In genomic region chr11:8297781-8298440, GRCh38 we compare ENCODE assay signal across 25 cellular contexts. TPM values are rescaled to one million over a fixed set of nuclear protein-coding genes. Genes with fewer than 3 reads are reported as not detected.
"Had no signal": no experiment of that assay in that cellular context is flagged by ENCODE, and none has a peak within 500 bp of the region (broad histone marks: within the 10 kb centered on the region; RNA-seq: fewer than 3 reads in every experiment).

No MANE protein-coding gene starts in this region.

- H3K27me3 ChIP-seq: cardiac muscle cell, pancreas, tibial nerve had no signal

- DNase-seq: activated CD4-positive, alpha-beta T cell treated with anti-CD3 and anti-CD28 coated beads for 36 hours; activated CD4-positive, CD25-positive, alpha-beta regulatory T cell; activated CD8-positive, alpha-beta T cell treated with anti-CD3 and anti-CD28 coated beads, Interleukin-2, amount 10 ng/mL, durations not matched to agents 7 days and 5 days; activated gamma-delta T cell; activated naive CD4-positive, alpha-beta T cell treated with anti-CD3 and anti-CD28 coated beads, Interleukin-2, amount 10 ng/mL, durations not matched to agents 7 days and 5 days; activated naive CD8-positive, alpha-beta T cell treated with anti-CD3 and anti-CD28 coated beads, Interleukin-2, amount 10 ng/mL, durations not matched to agents 7 days and 5 days; foreskin keratinocyte; hypothalamus; immature natural killer cell; naive thymus-derived CD8-positive, alpha-beta T cell; retina; stimulated activated CD4-positive, alpha-beta T cell treated with anti-CD3 and anti-CD28 coated beads, Interleukin-15, amount 100 ng/mL, for 24 hours; stimulated activated CD4-positive, alpha-beta T cell treated with anti-CD3 and anti-CD28 coated beads, Interleukin-2, amount 100 ng/mL, for 24 hours; stimulated activated naive B cell treated with anti-CD40 and anti-IgM and Interleukin-4, amounts not matched to agents 10 μg/mL and 1 μg/mL and 100 μg/mL, for 72 hours had no signal

- H3K9me3 ChIP-seq: ascending aorta, neutrophil, pancreas, prostate gland had no signal

- H3K27ac ChIP-seq: ascending aorta, cardiac muscle cell, foreskin keratinocyte, heart left ventricle, neutrophil, pancreas, prostate gland, tibial nerve had no signal

- H3K4me1 ChIP-seq: ascending aorta, foreskin keratinocyte, pancreas, prostate gland, tibial nerve had no signal

- H3K36me3 ChIP-seq: ascending aorta, cardiac muscle cell, heart left ventricle, neutrophil, pancreas, prostate gland, tibial nerve had no signal

- H3K4me3 ChIP-seq: ascending aorta, cardiac muscle cell, heart left ventricle, pancreas, prostate gland, smooth muscle cell, tibial nerve had no signal

- ATAC-seq: activated CD4-positive, alpha-beta T cell treated with anti-CD3 and anti-CD28 coated beads for 36 hours; activated CD8-positive, alpha-beta memory T cell treated with anti-CD3 and anti-CD28 coated beads, Interleukin-2, amount 10 ng/mL, durations not matched to agents 7 days and 5 days; activated CD8-positive, alpha-beta T cell treated with anti-CD3 and anti-CD28 coated beads, Interleukin-2, amount 10 ng/mL, durations not matched to agents 7 days and 5 days; esophagus mucosa; foreskin keratinocyte; heart left ventricle; naive thymus-derived CD8-positive, alpha-beta T cell; pancreas; stimulated activated naive B cell treated with anti-CD40 and anti-IgM and Interleukin-4, amounts not matched to agents 10 μg/mL and 1 μg/mL and 100 μg/mL, for 72 hours had no signal

RNA-seq across cellular contexts. Expression of gene LMO1, which starts 34.2 kb away (rescaled TPM):
- total RNA-seq: activated CD4-positive, alpha-beta T cell treated with anti-CD3 and anti-CD28 coated beads for 36 hours; activated CD8-positive, alpha-beta memory T cell treated with anti-CD3 and anti-CD28 coated beads, Interleukin-2, amount 10 ng/mL, durations not matched to agents 7 days and 5 days; activated CD8-positive, alpha-beta T cell treated with anti-CD3 and anti-CD28 coated beads, Interleukin-2, amount 10 ng/mL, durations not matched to agents 7 days and 5 days; activated naive CD8-positive, alpha-beta T cell treated with anti-CD3 and anti-CD28 coated beads, Interleukin-2, amount 10 ng/mL, durations not matched to agents 7 days and 5 days; ascending aorta; esophagus mucosa; foreskin keratinocyte; naive thymus-derived CD8-positive, alpha-beta T cell; prostate gland; T-helper 1 cell treated with Interleukin-12 subunit alpha and Interleukin-12 subunit beta and Interleukin-4 antibody, amounts not matched to agents 30 ng/mL and 1 ng/mL, for 36 hours; tibial nerve had no signal
- polyA plus RNA-seq: foreskin keratinocyte; immature natural killer cell; naive thymus-derived CD8-positive, alpha-beta T cell had no signal
